Comparison of ENCODE assay signal across 11 cellular contexts in the genomic region with DNA sequence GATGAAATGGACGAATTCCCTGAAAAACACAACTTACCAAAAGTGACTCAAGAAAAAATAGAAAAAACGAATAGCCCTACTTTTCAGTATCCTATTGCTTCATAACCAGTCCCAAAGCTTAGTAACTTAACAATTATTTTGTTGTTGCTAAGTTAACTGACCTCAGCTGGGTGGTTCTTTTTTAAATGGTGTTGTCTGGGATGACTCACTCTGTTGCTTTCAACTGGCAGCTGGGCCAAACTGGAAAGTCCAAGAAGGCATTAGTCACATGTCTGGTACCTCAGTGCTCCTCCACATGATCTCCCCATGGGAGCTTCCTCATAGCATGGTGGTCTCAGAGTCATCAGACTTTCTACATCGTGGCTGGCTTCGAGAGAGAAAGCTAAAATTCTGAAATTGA. TPM values are rescaled to one million over a fixed set of nuclear protein-coding genes. Genes with fewer than 3 reads are reported as not detected.
DNase-seq lines count a peak whose midpoint lies in the region; ATAC-seq and TF ChIP-seq lines count a peak whose summit lies in the region.
"Had no signal": no experiment of that assay in that cellular context is flagged by ENCODE, and none has a peak within 500 bp of the region (broad histone marks: within the 10 kb centered on the region; RNA-seq: fewer than 3 reads in every experiment).

No MANE protein-coding gene starts in this region.

- H3K27ac ChIP-seq in CD4-positive, alpha-beta T cell (ENCODE audit: low read depth, low read length) = no peak overlapping the region
- H3K27ac ChIP-seq: suprapubic skin had no signal

- peaks cover 16% of the 10 kb centered on the region for H3K9me3 Mint-ChIP-seq in CD4-positive, alpha-beta T cell

- H3K27me3 Mint-ChIP-seq in CD4-positive, alpha-beta T cell = peaks cover 3% of the 10 kb centered on the region

- no peaks in the 10 kb centered on the region for H3K4me1 Mint-ChIP-seq in CD4-positive, alpha-beta T cell (ENCODE audit: low read depth)

- no peaks in the 10 kb centered on the region for H3K27me3 ChIP-seq in CD4-positive, alpha-beta T cell (ENCODE audit: control insufficient read depth, insufficient read depth, low read length)
- H3K27me3 ChIP-seq: suprapubic skin had no signal

- DNase-seq in HFF-Myc (ENCODE audit: extremely low read depth, low read depth) (peak; percentile 70), RKO (ENCODE audit: low spot score) (peak; percentile 84), fibroblast of peridontal ligament (ENCODE audit: extremely low read depth) (peak; percentile 80), left lobe of liver (ENCODE audit: low spot score) (no peak), GM10266 (ENCODE audit: extremely low spot score) (no peak)
- peak; percentile 10 for DNase-seq in stimulated activated CD8-positive, alpha-beta memory T cell treated with anti-CD3 and anti-CD28 coated beads, Interleukin-4, amount 100 ng/mL, for 48 hours
- DNase-seq in CD4-positive, alpha-beta T cell = no peak
- DNase-seq: NCI-H2107 had no signal

- no peak for TF ChIP-seq CTCF in HFF-Myc (IDR thresholded peaks at IDR 0.05; ENCODE audit: low read depth, low read length, missing control alignments)
- TF ChIP-seq CTCF in CD4-positive, alpha-beta T cell (IDR thresholded peaks at IDR 0.05) = no peak
- TF ChIP-seq CTCF in GM10266 (IDR thresholded peaks at IDR 0.05; ENCODE audit: control insufficient read depth, insufficient read depth, low read depth, missing control alignments) = no peak

- H3K4me3 Mint-ChIP-seq in CD4-positive, alpha-beta T cell = no peak overlapping the region

- H3K27ac Mint-ChIP-seq in CD4-positive, alpha-beta T cell = no peak overlapping the region

- H3K4me3 ChIP-seq in HFF-Myc (replicated peaks; ENCODE audit: low read depth, low read length) = no peak overlapping the region
- H3K4me3 ChIP-seq: GM12878, suprapubic skin had no signal

- peaks cover 4% of the 10 kb centered on the region for H3K36me3 Mint-ChIP-seq in CD4-positive, alpha-beta T cell (ENCODE audit: low read depth)

- H3K9me3 ChIP-seq in CD4-positive, alpha-beta T cell (ENCODE audit: control insufficient read depth, low read length) = peaks cover 39% of the 10 kb centered on the region
- H3K9me3 ChIP-seq: suprapubic skin had no signal

- intact Hi-C loops in CD4-positive, alpha-beta T cell (cut with DNase I, micrococcal nuclease) = no loop called here

- POLR2A ChIA-PET in CD4-positive, alpha-beta T cell (lab: Charles Lee) = no interaction called here

- CTCF ChIA-PET in CD4-positive, alpha-beta T cell (lab: Charles Lee) = no interaction called here

- ATAC-seq in CD4-positive, alpha-beta T cell (ENCODE audit: poor library complexity) = no peak
- no peak for ATAC-seq in left lobe of liver
- ATAC-seq: GM12878 had no signal

RNA-seq across cellular contexts. Expression of a gene that starts 47.8 kb away (rescaled TPM):
- not detected for total RNA-seq in CD4-positive, alpha-beta T cell
- 11.9 TPM for total RNA-seq in left lobe of liver
- total RNA-seq: dermis microvascular lymphatic vessel endothelial cell had no signal

Comparison
In these comparisons a context has a peak if more than half of its experiments do, and no peak if none do; other contexts are left out.
1. DNase-seq: peak in HFF-Myc (single experiment), RKO (single experiment), fibroblast of peridontal ligament (single experiment) and stimulated activated CD8-positive, alpha-beta memory T cell treated with anti-CD3 and anti-CD28 coated beads, Interleukin-4, amount 100 ng/mL, for 48 hours (single experiment); none in CD4-positive, alpha-beta T cell (0 of 10), left lobe of liver (single experiment) and GM10266 (single experiment).
2. RNA of a gene that starts 47.8 kb away (total RNA-seq): 11.9 TPM in left lobe of liver (single experiment); not detected in CD4-positive, alpha-beta T cell; every median in the first group is over 10 times any median in the second.